Comparison of ENCODE assay signal across 10 cellular contexts in genomic region chr4:40395908-40396806, GRCh38.
DNase-seq lines count a peak whose midpoint lies in the region; ATAC-seq and TF ChIP-seq lines count a peak whose summit lies in the region.
"Had no signal": no experiment of that assay in that cellular context is flagged by ENCODE, and none has a peak within 500 bp of the region (broad histone marks: within the 10 kb centered on the region; RNA-seq: fewer than 3 reads in every experiment).

No MANE protein-coding gene starts in this region.

- H3K4me3 ChIP-seq in epithelial cell of esophagus (ENCODE audit: low read length), result no peak overlapping the region

- H3K4me1 Mint-ChIP-seq in neural crest cell (peaks cover 25% of the 10 kb centered on the region), glutamatergic neuron (ENCODE audit: low read depth, unreplicated experiment) (peaks cover 4% of the 10 kb centered on the region)

- DNase-seq in DMS153 treated with DMSO at 0.1 percent for 48 hours (lab: John Stamatoyannopoulos, UW; ENCODE audit: unreplicated experiment) (peak; percentile 1), NCI-H2107 treated with DMSO at 0.1 percent for 48 hours (lab: John Stamatoyannopoulos, UW; ENCODE audit: unreplicated experiment) (peak; percentile 88), epithelial cell of esophagus (ENCODE audit: low read depth) (peak; percentile 76), neural crest cell (ENCODE audit: low read depth, low spot score) (peak; percentile 9), glutamatergic neuron (no peak), NCI-H524 treated with DMSO at 0.1 percent for 48 hours (lab: John Stamatoyannopoulos, UW) (no peak), NCI-H1694 treated with DMSO at 0.1 percent for 48 hours (lab: John Stamatoyannopoulos, UW) (no peak)
- DNase-seq: DND-41, MV-4-11 had no signal

- H3K9me3 Mint-ChIP-seq in neural crest cell (no peaks in the 10 kb centered on the region), glutamatergic neuron (ENCODE audit: unreplicated experiment) (no peaks in the 10 kb centered on the region)

- H3K27ac Mint-ChIP-seq in neural crest cell (ENCODE audit: unreplicated experiment), result peak overlapping the region; percentile 61
- no peak overlapping the region for H3K27ac Mint-ChIP-seq in glutamatergic neuron (ENCODE audit: unreplicated experiment)

- H3K27me3 Mint-ChIP-seq in neural crest cell (ENCODE audit: low read depth), result no peaks in the 10 kb centered on the region
- H3K27me3 Mint-ChIP-seq in glutamatergic neuron (ENCODE audit: unreplicated experiment), result peaks cover 2% of the 10 kb centered on the region

- ATAC-seq in GM21786 (IDR thresholded peaks at IDR 0.05; ENCODE audit: unreplicated experiment), result no peak

- TF ChIP-seq CTCF in epithelial cell of esophagus (IDR thresholded peaks at IDR 0.05; ENCODE audit: insufficient read depth, low read depth, low read length, missing control alignments) (no peak), neural crest cell (conservative IDR thresholded peaks at IDR 0.05) (no peak), glutamatergic neuron (IDR thresholded peaks at IDR 0.05; ENCODE audit: partially characterized antibody, unreplicated experiment) (no peak)

- peak overlapping the region; percentile 75 for H3K4me3 Mint-ChIP-seq in neural crest cell
- H3K4me3 Mint-ChIP-seq in glutamatergic neuron (ENCODE audit: unreplicated experiment), result no peak overlapping the region

- H3K36me3 Mint-ChIP-seq in neural crest cell (ENCODE audit: low read depth) (no peaks in the 10 kb centered on the region), glutamatergic neuron (ENCODE audit: unreplicated experiment) (no peaks in the 10 kb centered on the region)

Comparison
In these comparisons a context has a peak if more than half of its experiments do, and no peak if none do; other contexts are left out.
1. DNase-seq: peak in DMS153 treated with DMSO at 0.1 percent for 48 hours (single experiment), NCI-H2107 treated with DMSO at 0.1 percent for 48 hours (single experiment), epithelial cell of esophagus (single experiment) and neural crest cell (single experiment); none in glutamatergic neuron (single experiment), NCI-H524 treated with DMSO at 0.1 percent for 48 hours (single experiment) and NCI-H1694 treated with DMSO at 0.1 percent for 48 hours (single experiment).